ENCODE assay signal across 15 cellular contexts in genomic region chr1:173050865-173051264, GRCh38. TPM values are rescaled to one million over a fixed set of nuclear protein-coding genes. Genes with fewer than 3 reads are reported as not detected.
DNase-seq lines count a peak whose midpoint lies in the region; ATAC-seq and TF ChIP-seq lines count a peak whose summit lies in the region.
"Had no signal": no experiment of that assay in that cellular context is flagged by ENCODE, and none has a peak within 500 bp of the region (broad histone marks: within the 10 kb centered on the region; RNA-seq: fewer than 3 reads in every experiment).

Gene TNFSF18, minus strand, starts transcription at chr1:173050941. Its CDS starts 45 bp downstream, at chr1:173050896.

- intact Hi-C loops in heart left ventricle (cut with DNase I) = loop anchor here in 1 of 10 donors (5.0 kb wide), 2 partner anchors 71 to 119 kb away; no protein-coding TSS in a partner anchor

- TF ChIP-seq CTCF in HEK293 (tag by site-specific recombination; IDR thresholded peaks at IDR 0.05) (no peak), heart left ventricle (IDR thresholded peaks at IDR 0.05) (no peak), retinal pigment epithelial cell (conservative IDR thresholded peaks at IDR 0.05; ENCODE audit: low read depth, low read length) (no peak)

- no peaks in the 10 kb centered on the region for H3K27me3 ChIP-seq in adipocyte (replicated peaks; ENCODE audit: control insufficient read depth, insufficient read depth, low read length)
- no peaks in the 10 kb centered on the region for H3K27me3 ChIP-seq in heart left ventricle
- H3K27me3 ChIP-seq: tibial artery had no signal

- H3K4me3 ChIP-seq in HEK293 (ENCODE audit: low read depth, low read length) (no peak within 1 kb of the TSS), adipocyte (ENCODE audit: low read length) (no peak within 1 kb of the TSS), heart left ventricle (no peak within 1 kb of the TSS), retinal pigment epithelial cell (ENCODE audit: low read length) (no peak within 1 kb of the TSS)
- H3K4me3 ChIP-seq: tibial artery had no signal

- H3K36me3 ChIP-seq in HEK293 (ENCODE audit: control insufficient read depth in 2 of 2, insufficient read depth in 1 of 2, low read length in 2 of 2) (no peaks in the 10 kb centered on the region), adipocyte (ENCODE audit: control insufficient read depth, insufficient read depth, low read length, severe bottlenecking) (no peaks in the 10 kb centered on the region), heart left ventricle (no peaks in the 10 kb centered on the region)
- H3K36me3 ChIP-seq: tibial artery had no signal

- DNase-seq in adipocyte (ENCODE audit: low read depth) = peak; percentile 51
- peak in 1 of 5 donors; percentile 26 for DNase-seq in heart left ventricle
- peak; percentile 22 for DNase-seq in retinal pigment epithelial cell (ENCODE audit: low read depth)
- no peak for DNase-seq in mesenteric fat pad (ENCODE audit: low spot score)
- DNase-seq in amniotic stem cell (lab: John Stamatoyannopoulos, UW) = no peak
- no peak for DNase-seq in AG20443 (ENCODE audit: low spot score)
- DNase-seq: activated CD4-positive, alpha-beta T cell treated with anti-CD3 and anti-CD28 coated beads, Interleukin-2, amount 10 ng/mL, durations not matched to agents 24 days and 14 days; activated naive CD8-positive, alpha-beta T cell treated with anti-CD3 and anti-CD28 coated beads for 36 hours; NCI-H1436 treated with DMSO at 0.1 percent for 48 hours; SHP77; tibial artery had no signal

- H3K9me3 ChIP-seq in HEK293 (ENCODE audit: control insufficient read depth, insufficient read depth, low read depth, low read length) = no peaks in the 10 kb centered on the region
- no peaks in the 10 kb centered on the region for H3K9me3 ChIP-seq in adipocyte (ENCODE audit: control insufficient read depth, low read length)
- H3K9me3 ChIP-seq in heart left ventricle = no peaks in the 10 kb centered on the region
- H3K9me3 ChIP-seq: tibial artery had no signal

- POLR2A ChIA-PET in HEK293 (lab: Yijun Ruan, JAX) = no interaction called here

- H3K9ac ChIP-seq in adipocyte (ENCODE audit: low read length) = no peak within 1 kb of the TSS

- H3K27ac ChIP-seq in HEK293 (ENCODE audit: extremely low read depth, low read depth, low read length) (no peak within 1 kb of the TSS), heart left ventricle (no peak within 1 kb of the TSS)
- H3K27ac ChIP-seq: tibial artery had no signal

- 22 to 26% (median 24%) methylated on average over 4 of the region's 4 CpGs for WGBS in heart left ventricle, 4 donors

- no peak for TF ChIP-seq POLR2A in heart left ventricle (IDR thresholded peaks at IDR 0.05)

- peak; percentile 42 to 82 (median 62) for ATAC-seq in heart left ventricle
- no peak for ATAC-seq in GM21723 (IDR thresholded peaks at IDR 0.05; ENCODE audit: unreplicated experiment)

- CTCF ChIA-PET in HEK293 (lab: Yijun Ruan, JAX) = interaction anchor here (1.0 kb wide), 1 partner anchor 13 kb away, joined by 3 read pairs; no protein-coding TSS in a partner anchor

- H3K4me1 ChIP-seq in HEK293 (ENCODE audit: control insufficient read depth, insufficient read depth, low read length) = peaks cover 14% of the 10 kb centered on the region; the same call in 1 of the 2 replicates
- H3K4me1 ChIP-seq in adipocyte (ENCODE audit: control insufficient read depth, insufficient read depth, low read length) = no peaks in the 10 kb centered on the region
- H3K4me1 ChIP-seq in heart left ventricle = peaks cover 0 to 45% (median 7%) of the 10 kb centered on the region in 12 donors

TF ChIP-seq in HEK293, 187 proteins besides CTCF, POLR2A, EP300 and RAD21 (continues in another document):
- TF ChIP-seq ZNF707 (tag by site-specific recombination; IDR thresholded peaks at IDR 0.05) (no peak), ZNF174 (tag by site-specific recombination; IDR thresholded peaks at IDR 0.05) (no peak), TSHZ1 (tag by site-specific recombination; IDR thresholded peaks at IDR 0.05; ENCODE audit: borderline replicate concordance) (no peak), ZNF280D (tag by site-specific recombination; IDR thresholded peaks at IDR 0.05) (no peak), KLF8 (tag by site-specific recombination; IDR thresholded peaks at IDR 0.05) (peak; percentile 53; the same call in 1 of the 2 replicates), ZNF266 (tag by site-specific recombination; IDR thresholded peaks at IDR 0.05; ENCODE audit: low read depth) (no peak), ZNF335 (tag by site-specific recombination; conservative IDR thresholded peaks at IDR 0.05) (0 out of 2 replicates have a peak, but pooled peaks have one; percentile 25), ZNF2 (tag by site-specific recombination; IDR thresholded peaks at IDR 0.05) (no peak), ZFHX2 (tag by site-specific recombination; conservative IDR thresholded peaks at IDR 0.05) (no peak), ZXDB (tag by site-specific recombination; IDR thresholded peaks at IDR 0.05) (peak; percentile 48; the same call in 1 of the 2 replicates), ZSCAN16 (tag by site-specific recombination; IDR thresholded peaks at IDR 0.05) (no peak), KLF10 (tag by site-specific recombination; IDR thresholded peaks at IDR 0.05) (peak; percentile 37; the same call in 1 of the 2 replicates), ZNF148 (tag by site-specific recombination; IDR thresholded peaks at IDR 0.05; ENCODE audit: borderline replicate concordance) (no peak)

RNA-seq across cellular contexts. Expression of gene TNFSF18, which starts in this region (rescaled TPM):
- total RNA-seq in heart left ventricle (under 1 TPM in 3 of 9 donors, not detected in 6; 0.09 to 0.29 (median 0.11) TPM), mesenteric fat pad (not detected)
- under 1 TPM in 1 of 2 donors, not detected in 1; 0.08 TPM for polyA plus RNA-seq in heart left ventricle
- total RNA-seq: activated CD4-positive, alpha-beta T cell treated with anti-CD3 and anti-CD28 coated beads, Interleukin-2, amount 10 ng/mL, durations not matched to agents 24 days and 14 days; activated naive CD8-positive, alpha-beta T cell treated with anti-CD3 and anti-CD28 coated beads for 36 hours; G401 had no signal
- polyA plus RNA-seq: neural cell had no signal

Comparison
In these comparisons a context has a peak if more than half of its experiments do, and no peak if none do; other contexts are left out.
1. Peak in ATAC-seq in heart left ventricle; RNA of the gene not detected or under 1 TPM.
2. DNase-seq: peak in adipocyte (single experiment) and retinal pigment epithelial cell (single experiment); none in mesenteric fat pad (single experiment), amniotic stem cell (single experiment) and AG20443 (single experiment).